ENCODE assay signal across 24 cellular contexts in genomic region chr4:185881427-185881826, GRCh38.
DNase-seq lines count a peak whose midpoint lies in the region; ATAC-seq and TF ChIP-seq lines count a peak whose summit lies in the region.
"Had no signal": no experiment of that assay in that cellular context is flagged by ENCODE, and none has a peak within 500 bp of the region (broad histone marks: within the 10 kb centered on the region; RNA-seq: fewer than 3 reads in every experiment).

No MANE protein-coding gene starts in this region.

- H3K23ac ChIP-seq in H9 (ENCODE audit: insufficient read length, low read depth, low read length), result no peak overlapping the region

- no peaks in the 10 kb centered on the region for H3K79me1 ChIP-seq in H9 (ENCODE audit: insufficient read depth, low read depth, low read length, poor library complexity, severe bottlenecking)

- no peak overlapping the region for H3K56ac ChIP-seq in H9 (ENCODE audit: insufficient read length, low read depth, low read length)

- H3K9me3 Mint-ChIP-seq in chondrocyte (ENCODE audit: low read depth) (peaks cover 8% of the 10 kb centered on the region), mesothelial cell of epicardium (peaks cover 7% of the 10 kb centered on the region), H9 (peaks cover 3 to 4% of the 10 kb centered on the region in 2 experiments; a peak in 2 of 5 replicates)

- H3T11ph ChIP-seq in H9 (ENCODE audit: low read length), result no peak overlapping the region

- H3K4me2 ChIP-seq in H9 (ENCODE audit: insufficient read depth, insufficient read length, low read length) (no peak overlapping the region), Karpas-422 (ENCODE audit: low read depth, low read length, poor library complexity, severe bottlenecking) (no peak overlapping the region)
- H3K4me2 ChIP-seq: SK-N-SH had no signal

- peaks cover 2% of the 10 kb centered on the region for H3K36me3 Mint-ChIP-seq in chondrocyte (ENCODE audit: low read depth)
- no peaks in the 10 kb centered on the region for H3K36me3 Mint-ChIP-seq in mesothelial cell of epicardium
- no peaks in the 10 kb centered on the region; a peak in 2 of 7 replicates for H3K36me3 Mint-ChIP-seq in H9 (ENCODE audit: insufficient read depth in 1 of 3, low read depth in 3 of 3)

- no peak overlapping the region for H3K9ac ChIP-seq in H9 (ENCODE audit: extremely low read depth, insufficient read length, low read length)
- H3K9ac ChIP-seq in Karpas-422 (ENCODE audit: low read length), result no peak overlapping the region
- H3K9ac ChIP-seq: SK-N-SH had no signal

- H3K79me2 ChIP-seq in H9 (ENCODE audit: insufficient read depth, low read length) (no peaks in the 10 kb centered on the region), Karpas-422 (ENCODE audit: low read length) (no peaks in the 10 kb centered on the region)

- H3K36me3 ChIP-seq in Karpas-422 (ENCODE audit: insufficient read depth, low read length), result no peaks in the 10 kb centered on the region
- H3K36me3 ChIP-seq: lower lobe of right lung, suprapubic skin, vagina had no signal

- no CpG with 5 or more reads among the region's 3 CpGs for WGBS in H9 (ENCODE audit: extremely low coverage, insufficient read length, low lambda C conversion rate)

- H4K91ac ChIP-seq in H9 (ENCODE audit: insufficient read length, low read depth, low read length), result no peak overlapping the region

- H3K4me3 Mint-ChIP-seq in chondrocyte (ENCODE audit: unreplicated experiment) (peak overlapping the region; percentile 26), mesothelial cell of epicardium (no peak overlapping the region), H9 (no peak overlapping the region)

- H2BK12ac ChIP-seq in H9 (ENCODE audit: insufficient read length, low read depth, low read length), result no peak overlapping the region

- no peaks in the 10 kb centered on the region for H3K9me2 ChIP-seq in Karpas-422 (replicated peaks; ENCODE audit: insufficient read depth, low read length)
- H3K9me2 ChIP-seq: SK-N-SH had no signal

- no peak overlapping the region for H2AK5ac ChIP-seq in H9 (ENCODE audit: insufficient read length, low read length)

- peak; percentile 30 for DNase-seq in ACHN
- DNase-seq in LoVo (ENCODE audit: low spot score), result peak; percentile 7
- no peak for DNase-seq in chondrocyte (ENCODE audit: low spot score)
- DNase-seq in mesothelial cell of epicardium (ENCODE audit: low spot score in 2 of 2, unreplicated experiment in 2 of 2), result no peak
- no peak for DNase-seq in H9
- no peak for DNase-seq in Karpas-422
- DNase-seq in NCI-H2029 treated with DMSO at 0.1 percent for 48 hours (lab: John Stamatoyannopoulos, UW), result no peak
- DNase-seq: activated CD4-positive, CD25-positive, alpha-beta regulatory T cell treated with anti-CD3 and anti-CD28 coated beads, Interleukin-2, amount 50 U/mL, for 72 hours; activated CD8-positive, alpha-beta memory T cell treated with anti-CD3 and anti-CD28 coated beads for 24 hours; activated naive CD4-positive, alpha-beta T cell treated with anti-CD3 and anti-CD28 coated beads, Interleukin-2, amount 50 U/mL, for 16 hours; activated T-cell treated with anti-CD3 and anti-CD28 coated beads, Interleukin-2, amount 50 U/mL, for 48 hours; aorta; DMS153; hippocampal formation; KG1; lower lobe of right lung; NCI-H1048; NCI-H2029; NCI-H446; right cardiac atrium; SK-N-SH had no signal

- TF ChIP-seq CTCF in chondrocyte (IDR thresholded peaks at IDR 0.05) (no peak), mesothelial cell of epicardium (IDR thresholded peaks at IDR 0.05; ENCODE audit: unreplicated experiment) (no peak), H9 (conservative IDR thresholded peaks at IDR 0.05) (no peak)

- H3K4me3 ChIP-seq in Karpas-422 (ENCODE audit: low read length), result no peak overlapping the region
- H3K4me3 ChIP-seq: lower lobe of right lung, suprapubic skin, vagina had no signal

- H3K23me2 ChIP-seq in H9 (ENCODE audit: insufficient read length, low read depth, low read length, poor library complexity, severe bottlenecking), result no peaks in the 10 kb centered on the region

- H4K8ac ChIP-seq in H9 (replicated peaks; ENCODE audit: insufficient read length, low read depth, low read length), result no peak overlapping the region

- no peak overlapping the region for H3K27ac ChIP-seq in H9 (ENCODE audit: insufficient read length, low read depth, low read length)
- H3K27ac ChIP-seq in Karpas-422 (ENCODE audit: low read length), result no peak overlapping the region
- H3K27ac ChIP-seq: lower lobe of right lung, suprapubic skin, vagina had no signal

- no peak overlapping the region for H2BK120ac ChIP-seq in H9 (ENCODE audit: low read depth, low read length, poor library complexity, severe bottlenecking)

- H3K4me1 ChIP-seq in H9 (ENCODE audit: insufficient read depth, low read length) (no peaks in the 10 kb centered on the region; the same call in 1 of the 2 replicates), Karpas-422 (ENCODE audit: low read length) (no peaks in the 10 kb centered on the region)
- H3K4me1 ChIP-seq: lower lobe of right lung, suprapubic skin, vagina had no signal

- no peak overlapping the region for H2BK5ac ChIP-seq in H9 (ENCODE audit: insufficient read length, low read length)

- no peak overlapping the region for H3K14ac ChIP-seq in H9 (ENCODE audit: insufficient read depth, low read length)

- in situ Hi-C loops in ACHN (cut with HindIII; ENCODE audit: low pct_ligation_motif_present, low pct_unique_long_range_greater_than_20kb, low sequenced_read_pairs), result no loop called here

- H4K20me1 ChIP-seq in H9 (ENCODE audit: control insufficient read depth, insufficient read depth, insufficient read length) (no peaks in the 10 kb centered on the region), Karpas-422 (ENCODE audit: insufficient read depth, low read depth, low read length) (no peaks in the 10 kb centered on the region)

- H3K4ac ChIP-seq in H9 (ENCODE audit: low read depth, low read length), result no peak overlapping the region

- ATAC-seq in HG03045 (IDR thresholded peaks at IDR 0.05; ENCODE audit: unreplicated experiment), result no peak
- ATAC-seq: right cardiac atrium had no signal

- H3K27ac Mint-ChIP-seq in chondrocyte (ENCODE audit: unreplicated experiment), result peak overlapping the region; percentile 95
- H3K27ac Mint-ChIP-seq in mesothelial cell of epicardium, result peak overlapping the region; percentile 1
- peak overlapping the region in 1 of 3 experiments; percentile 34; a peak in 3 of 7 replicates for H3K27ac Mint-ChIP-seq in H9

- H3K9me3 ChIP-seq in H9 (ENCODE audit: control insufficient read depth, low read depth, low read length) (no peaks in the 10 kb centered on the region), Karpas-422 (ENCODE audit: low read length) (no peaks in the 10 kb centered on the region)
- H3K9me3 ChIP-seq: lower lobe of right lung, SK-N-SH, suprapubic skin, vagina had no signal

- H3K27me3 ChIP-seq in H9 (ENCODE audit: insufficient read depth, low read length) (no peaks in the 10 kb centered on the region), Karpas-422 (ENCODE audit: low read length) (no peaks in the 10 kb centered on the region)
- H3K27me3 ChIP-seq: suprapubic skin, vagina had no signal

- H3K4me1 Mint-ChIP-seq in chondrocyte (ENCODE audit: low read depth) (peaks cover 29% of the 10 kb centered on the region), mesothelial cell of epicardium (peaks cover 4% of the 10 kb centered on the region), H9 (peaks cover 14 to 20% of the 10 kb centered on the region in 2 experiments)

- H2AFZ ChIP-seq in H9 (ENCODE audit: low read length), result no peak overlapping the region
- no peak overlapping the region for H2AFZ ChIP-seq in Karpas-422 (ENCODE audit: low read length)

- no peaks in the 10 kb centered on the region for H3K27me3 Mint-ChIP-seq in chondrocyte (ENCODE audit: low read depth)
- no peaks in the 10 kb centered on the region for H3K27me3 Mint-ChIP-seq in mesothelial cell of epicardium (ENCODE audit: low read depth)
- no peaks in the 10 kb centered on the region; the same call in 1 of the 2 replicates for H3K27me3 Mint-ChIP-seq in H9 (ENCODE audit: low read depth)

- H4K5ac ChIP-seq in H9 (ENCODE audit: insufficient read length, low read depth, low read length), result no peak overlapping the region

- no peak overlapping the region for H3K18ac ChIP-seq in H9 (ENCODE audit: insufficient read length, low read depth, low read length)

- H2BK15ac ChIP-seq in H9 (ENCODE audit: low read depth, low read length), result no peak overlapping the region

- H2BK20ac ChIP-seq in H9 (ENCODE audit: low read depth, low read length, poor library complexity, severe bottlenecking), result no peak overlapping the region

Comparison
In these comparisons a context has a peak if more than half of its experiments do, and no peak if none do; other contexts are left out.
1. DNase-seq: peak in ACHN (single experiment) and LoVo (single experiment); none in chondrocyte (single experiment), mesothelial cell of epicardium (0 of 2), H9 (single experiment), Karpas-422 (single experiment) and NCI-H2029 treated with DMSO at 0.1 percent for 48 hours (single experiment).